In genomic region chr17:1362065-1362848, GRCh38 we compare ENCODE assay signal across 10 cellular contexts. TPM values are rescaled to one million over a fixed set of nuclear protein-coding genes. Genes with fewer than 3 reads are reported as not detected.
DNase-seq lines count a peak whose midpoint lies in the region; ATAC-seq, FAIRE-seq and TF ChIP-seq lines count a peak whose summit lies in the region.
"Had no signal": no experiment of that assay in that cellular context is flagged by ENCODE, and none has a peak within 500 bp of the region (broad histone marks: within the 10 kb centered on the region; RNA-seq: fewer than 3 reads in every experiment).

No MANE protein-coding gene starts in this region.

- TF ChIP-seq EP300 in stomach (IDR thresholded peaks at IDR 0.05): no peak

- H3K9me3 ChIP-seq in stomach: no peaks in the 10 kb centered on the region
- H3K9me3 ChIP-seq: ascending aorta had no signal

- no peaks in the 10 kb centered on the region for H3K36me3 Mint-ChIP-seq in glutamatergic neuron (ENCODE audit: unreplicated experiment)

- FAIRE-seq in RCC 7860 (lab: Jason Lieb, UNC): no peak

- peaks cover 25 to 74% (median 61%) of the 10 kb centered on the region in 4 donors for H3K36me3 ChIP-seq in stomach

- intact Hi-C loops in stomach (cut with DNase I; ENCODE audit: low total_unique reads): loop anchor here (10.0 kb wide), 1 partner anchor 153 kb away; the partner anchor contains the start of gene INPP5K

- H3K9me3 Mint-ChIP-seq in glutamatergic neuron (ENCODE audit: unreplicated experiment): peaks cover 10% of the 10 kb centered on the region

- DNase-seq in activated effector memory CD4-positive, alpha-beta T cell treated with anti-CD3 and anti-CD28 coated beads, Interleukin-2, amount 50 U/mL, for 16 hours: peak; percentile 74
- DNase-seq in activated effector memory CD4-positive, alpha-beta T cell treated with Interleukin-2 at 50 U/mL for 16 hours: no peak
- DNase-seq in activated CD4-positive, alpha-beta T cell treated with anti-CD3 and anti-CD28 coated beads, Interleukin-2, amount 50 U/mL, for 1 hour: peak; percentile 30
- DNase-seq in glutamatergic neuron (no peak), stomach (no peak), RCC 7860 (ENCODE audit: low spot score) (no peak)

- peak overlapping the region; percentile 0 for H3K4me3 Mint-ChIP-seq in glutamatergic neuron (ENCODE audit: unreplicated experiment)

- peak overlapping the region in 4 of 5 donors; percentile 16 to 51 (median 44) for H3K27ac ChIP-seq in stomach
- H3K27ac ChIP-seq: ascending aorta had no signal

- WGBS in stomach, 5 donors: 28 to 47% (median 35%) methylated on average over 10 of the region's 10 CpGs

- peaks cover 19% of the 10 kb centered on the region for H3K4me1 Mint-ChIP-seq in glutamatergic neuron (ENCODE audit: low read depth, unreplicated experiment)

- no peak for ATAC-seq in HG03025 (IDR thresholded peaks at IDR 0.05; ENCODE audit: low FRiP score, unreplicated experiment)
- ATAC-seq in HG02981 (IDR thresholded peaks at IDR 0.05; ENCODE audit: unreplicated experiment): no peak
- ATAC-seq: Panc1 had no signal

- peaks cover 48 to 79% (median 62%) of the 10 kb centered on the region in 4 donors for H3K4me1 ChIP-seq in stomach

- no peak overlapping the region for H3K27ac Mint-ChIP-seq in glutamatergic neuron (ENCODE audit: unreplicated experiment)

- no peak for TF ChIP-seq CTCF in glutamatergic neuron (IDR thresholded peaks at IDR 0.05; ENCODE audit: partially characterized antibody, unreplicated experiment)
- TF ChIP-seq CTCF in stomach (IDR thresholded peaks at IDR 0.05): no peak

- no peaks in the 10 kb centered on the region for H3K27me3 ChIP-seq in stomach
- H3K27me3 ChIP-seq: ascending aorta had no signal

- H3K4me3 ChIP-seq in stomach: no peak overlapping the region
- H3K4me3 ChIP-seq: ascending aorta had no signal

- TF ChIP-seq POLR2A in stomach (IDR thresholded peaks at IDR 0.05): no peak

- peaks cover 6% of the 10 kb centered on the region for H3K27me3 Mint-ChIP-seq in glutamatergic neuron (ENCODE audit: unreplicated experiment)

RNA-seq across cellular contexts. Expression of gene YWHAE, which starts 37.8 kb away (rescaled TPM):
- total RNA-seq in glutamatergic neuron (ENCODE audit: unreplicated experiment) (1,106 TPM), stomach (1,000 to 10,000 TPM in 2 of 5 donors, 100 to 1,000 TPM in 3; 335 to 1,151 (median 362) TPM)
- polyA plus RNA-seq in stomach: 100 to 1,000 TPM; 219 to 323 (median 254) TPM

Comparison
In these comparisons a context has a peak if more than half of its experiments do, and no peak if none do; other contexts are left out.
1. DNase-seq: peak in activated effector memory CD4-positive, alpha-beta T cell treated with anti-CD3 and anti-CD28 coated beads, Interleukin-2, amount 50 U/mL, for 16 hours (single experiment) and activated CD4-positive, alpha-beta T cell treated with anti-CD3 and anti-CD28 coated beads, Interleukin-2, amount 50 U/mL, for 1 hour (single experiment); none in activated effector memory CD4-positive, alpha-beta T cell treated with Interleukin-2 at 50 U/mL for 16 hours (single experiment), glutamatergic neuron (single experiment), stomach (single experiment) and RCC 7860 (single experiment).